23 cellular contexts compared by ENCODE assay signal in the genomic region with DNA sequence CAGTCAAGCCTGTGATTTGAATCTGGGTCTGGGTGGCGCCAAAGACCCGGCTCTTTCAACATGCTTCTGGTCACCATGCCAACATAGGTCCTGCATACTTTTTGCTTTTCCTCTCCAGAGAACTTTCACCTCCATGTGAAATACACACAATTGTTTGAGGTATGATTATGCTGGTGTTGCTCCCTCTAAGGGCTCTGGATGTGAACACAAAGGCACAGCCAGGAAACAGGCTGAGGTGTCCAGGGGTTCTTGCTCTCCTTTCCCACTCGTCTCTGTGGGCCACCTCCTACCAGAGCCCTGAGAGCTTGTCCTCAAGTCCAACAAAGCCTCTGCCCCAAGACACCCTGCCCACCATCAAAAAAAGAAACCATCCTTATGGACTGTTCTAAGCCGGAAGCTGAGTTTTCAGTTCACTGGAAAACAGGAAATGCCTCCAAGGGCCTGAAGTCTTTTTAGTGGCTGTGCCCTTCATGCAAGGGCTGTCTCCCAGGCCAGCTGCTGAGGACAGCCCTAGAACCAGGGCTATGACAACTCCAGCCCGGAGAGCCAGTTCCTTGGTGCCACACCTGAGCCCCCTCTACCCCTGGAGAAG.
A peak's percentile ranks its signal among the peaks of the same experiment; 100 is the strongest.
DNase-seq lines count a peak whose midpoint lies in the region; ATAC-seq and TF ChIP-seq lines count a peak whose summit lies in the region.
"Had no signal": no experiment of that assay in that cellular context is flagged by ENCODE, and none has a peak within 500 bp of the region (broad histone marks: within the 10 kb centered on the region; RNA-seq: fewer than 3 reads in every experiment).

No MANE protein-coding gene starts in this region.

- WGBS in SK-N-SH (ENCODE audit: low lambda C conversion rate) = 68% methylated on average over 5 of the region's 5 CpGs

- H3K36me3 Mint-ChIP-seq in endothelial cell (ENCODE audit: low read depth, unreplicated experiment) (no peaks in the 10 kb centered on the region), neural crest cell (ENCODE audit: low read depth) (no peaks in the 10 kb centered on the region)
- H3K36me3 Mint-ChIP-seq: activated naive CD8-positive, alpha-beta T cell; CD8-positive, alpha-beta memory T cell; type B pancreatic cell had no signal

- no peak for TF ChIP-seq CTCF in SK-N-SH (IDR thresholded peaks at IDR 0.05)
- no peak for TF ChIP-seq CTCF in endothelial cell (IDR thresholded peaks at IDR 0.05; ENCODE audit: unreplicated experiment)
- no peak for TF ChIP-seq CTCF in neural crest cell (conservative IDR thresholded peaks at IDR 0.05)
- no peak for TF ChIP-seq CTCF in omental fat pad (IDR thresholded peaks at IDR 0.05)
- no peak for TF ChIP-seq CTCF in foreskin fibroblast (IDR thresholded peaks at IDR 0.05; ENCODE audit: low read depth, low read length)

- no peak overlapping the region for H3K9ac ChIP-seq in SK-N-SH

- H3K9me2 ChIP-seq in SK-N-SH = no peaks in the 10 kb centered on the region

- TF ChIP-seq RAD21 in SK-N-SH (IDR thresholded peaks at IDR 0.05; ENCODE audit: low read length) = no peak

- CTCF ChIA-PET in SK-N-SH (lab: Yijun Ruan, JAX) = interaction anchor here (1.2 kb wide), 1 partner anchor 24 kb away, joined by 4 read pairs; no protein-coding TSS in a partner anchor

- H3K27ac Mint-ChIP-seq in endothelial cell (ENCODE audit: unreplicated experiment) = peak overlapping the region; percentile 48
- peak overlapping the region; percentile 71 for H3K27ac Mint-ChIP-seq in neural crest cell (ENCODE audit: unreplicated experiment)
- H3K27ac Mint-ChIP-seq: activated naive CD8-positive, alpha-beta T cell; activated T-helper 1 cell treated with anti-CD3 and anti-CD28 coated beads, Interleukin-12 subunit alpha, Interleukin-12 subunit beta, Interleukin-2, Interleukin-4 antibody, amounts not matched to agents 30 ng/mL and 10 ng/mL and 1 ng/mL, durations not matched to agents 14 hours and 24 hours and 36 hours; type B pancreatic cell had no signal

- POLR2A ChIA-PET in SK-N-SH (lab: Yijun Ruan, JAX) = no interaction called here

- ATAC-seq in SK-N-SH treated with all-trans-retinoic acid at 6 μM for 48 hours (no peak), omental fat pad (ENCODE audit: low FRiP score) (no peak)
- ATAC-seq: GM12878, HCT116, K562, left ventricle myocardium superior had no signal

- DNase-seq in SK-N-SH = peak; percentile 14
- DNase-seq in H7 = peak; percentile 5
- DNase-seq in endothelial cell (ENCODE audit: low spot score) = no peak
- DNase-seq in neural crest cell (ENCODE audit: low read depth, low spot score) = no peak
- no peak for DNase-seq in omental fat pad (ENCODE audit: low spot score)
- DNase-seq in foreskin fibroblast = no peak
- DNase-seq in activated gamma-delta T cell treated with Interleukin-2 at 50 U/mL for 16 hours = no peak
- DNase-seq: activated CD4-positive, alpha-beta T cell treated with anti-CD3 and anti-CD28 coated beads for 1 hour; CD8-positive, alpha-beta memory T cell; left ventricle myocardium superior; NCI-H1694 treated with DMSO at 0.1 percent for 48 hours; NCI-H774; SW 1271 had no signal

- H4K20me1 ChIP-seq in SK-N-SH (ENCODE audit: insufficient read depth) = no peaks in the 10 kb centered on the region

- TF ChIP-seq EP300 in SK-N-SH (IDR thresholded peaks at IDR 0.05; ENCODE audit: borderline replicate concordance in 1 of 2, low read depth in 1 of 2, low read length in 1 of 2) = no peak

- no peaks in the 10 kb centered on the region for H3K27me3 ChIP-seq in SK-N-SH (ENCODE audit: insufficient read depth)
- no peaks in the 10 kb centered on the region for H3K27me3 ChIP-seq in H7 (ENCODE audit: control insufficient read depth, insufficient read depth, low read length)
- H3K27me3 ChIP-seq: neutrophil, right atrium auricular region had no signal

- H3K27me3 Mint-ChIP-seq in endothelial cell (ENCODE audit: unreplicated experiment) (peaks cover 8% of the 10 kb centered on the region), neural crest cell (ENCODE audit: low read depth) (no peaks in the 10 kb centered on the region)
- H3K27me3 Mint-ChIP-seq: activated naive CD8-positive, alpha-beta T cell; CD8-positive, alpha-beta memory T cell; type B pancreatic cell had no signal

- H2AFZ ChIP-seq in SK-N-SH (ENCODE audit: low read depth) = no peak overlapping the region

- H3K4me3 ChIP-seq in SK-N-SH (ENCODE audit: low read depth in 2 of 2, low read length in 1 of 2) (no peak overlapping the region), H7 (ENCODE audit: insufficient read depth, low read depth, low read length) (no peak overlapping the region), foreskin fibroblast (ENCODE audit: low read depth in 1 of 2, low read length in 2 of 2) (no peak overlapping the region)
- H3K4me3 ChIP-seq: GM12878, K562, right atrium auricular region had no signal

- H3K79me2 ChIP-seq in SK-N-SH (ENCODE audit: insufficient read depth) = no peaks in the 10 kb centered on the region

- no peak overlapping the region for H3K4me2 ChIP-seq in SK-N-SH

- peaks cover 4% of the 10 kb centered on the region for H3K9me3 Mint-ChIP-seq in endothelial cell (ENCODE audit: unreplicated experiment)
- peaks cover 4% of the 10 kb centered on the region for H3K9me3 Mint-ChIP-seq in neural crest cell
- H3K9me3 Mint-ChIP-seq: activated T-helper 1 cell treated with anti-CD3 and anti-CD28 coated beads, Interleukin-12 subunit alpha, Interleukin-12 subunit beta, Interleukin-2, Interleukin-4 antibody, amounts not matched to agents 30 ng/mL and 10 ng/mL and 1 ng/mL, durations not matched to agents 14 hours and 24 hours and 36 hours; CD8-positive, alpha-beta memory T cell; type B pancreatic cell had no signal

- H3K4me1 Mint-ChIP-seq in endothelial cell (ENCODE audit: unreplicated experiment) (peaks cover 39% of the 10 kb centered on the region), neural crest cell (no peaks in the 10 kb centered on the region)

- H3K4me3 Mint-ChIP-seq in endothelial cell (ENCODE audit: unreplicated experiment) (no peak overlapping the region), neural crest cell (no peak overlapping the region)
- H3K4me3 Mint-ChIP-seq: activated naive CD8-positive, alpha-beta T cell; activated T-helper 1 cell treated with anti-CD3 and anti-CD28 coated beads, Interleukin-12 subunit alpha, Interleukin-12 subunit beta, Interleukin-2, Interleukin-4 antibody, amounts not matched to agents 30 ng/mL and 10 ng/mL and 1 ng/mL, durations not matched to agents 14 hours and 24 hours and 36 hours; CD8-positive, alpha-beta memory T cell; type B pancreatic cell had no signal

- no peak overlapping the region for H3K27ac ChIP-seq in SK-N-SH (ENCODE audit: low read depth in 2 of 2, low read length in 1 of 2)
- H3K27ac ChIP-seq: 22Rv1, neutrophil had no signal

- no peaks in the 10 kb centered on the region for H3K9me3 ChIP-seq in SK-N-SH
- H3K9me3 ChIP-seq: neutrophil, right atrium auricular region had no signal

- H3K36me3 ChIP-seq in SK-N-SH (replicated peaks in 1 of 2; ENCODE audit: control insufficient read depth in 1 of 2, insufficient read depth in 2 of 2, low read length in 1 of 2) (no peaks in the 10 kb centered on the region), H7 (replicated peaks; ENCODE audit: control insufficient read depth, insufficient read depth, low read length) (no peaks in the 10 kb centered on the region)
- H3K36me3 ChIP-seq: neutrophil, right atrium auricular region had no signal

- peaks cover 0 to 7% of the 10 kb centered on the region in 2 experiments; a peak in 1 of 4 replicates for H3K4me1 ChIP-seq in SK-N-SH (ENCODE audit: control insufficient read depth in 1 of 2, insufficient read depth in 2 of 2, low read depth in 1 of 2, low read length in 1 of 2)

- no peaks in the 10 kb centered on the region for H3F3A ChIP-seq in SK-N-SH (replicated peaks; ENCODE audit: insufficient read depth)

TF ChIP-seq in SK-N-SH, 30 proteins besides CTCF, POLR2A, EP300 and RAD21 (continues in another document):
- TF ChIP-seq, protein P1, sequence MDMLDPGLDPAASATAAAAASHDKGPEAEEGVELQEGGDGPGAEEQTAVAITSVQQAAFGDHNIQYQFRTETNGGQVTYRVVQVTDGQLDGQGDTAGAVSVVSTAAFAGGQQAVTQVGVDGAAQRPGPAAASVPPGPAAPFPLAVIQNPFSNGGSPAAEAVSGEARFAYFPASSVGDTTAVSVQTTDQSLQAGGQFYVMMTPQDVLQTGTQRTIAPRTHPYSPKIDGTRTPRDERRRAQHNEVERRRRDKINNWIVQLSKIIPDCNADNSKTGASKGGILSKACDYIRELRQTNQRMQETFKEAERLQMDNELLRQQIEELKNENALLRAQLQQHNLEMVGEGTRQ (IDR thresholded peaks at IDR 0.05; ENCODE audit: borderline replicate concordance, low read depth, low read length) = no peak
- TF ChIP-seq NFIC (IDR thresholded peaks at IDR 0.05; ENCODE audit: borderline replicate concordance) (no peak), ELF1 (IDR thresholded peaks at IDR 0.05) (no peak)

TF ChIP-seq in SK-N-SH treated with all-trans-retinoic acid at 6 μM for 48 hours, 23 proteins besides CTCF, POLR2A, EP300 and RAD21:
- TF ChIP-seq PPARA (CRISPR knock-in tag; IDR thresholded peaks at IDR 0.05; ENCODE audit: borderline replicate concordance) = no peak
- TF ChIP-seq SNAI2 (CRISPR knock-in tag; IDR thresholded peaks at IDR 0.05) = no peak
- no peak for TF ChIP-seq ISL1 (CRISPR knock-in tag; IDR thresholded peaks at IDR 0.05)
- TF ChIP-seq OSR1 (CRISPR knock-in tag; IDR thresholded peaks at IDR 0.05) = no peak
- TF ChIP-seq ZC3H10 (CRISPR knock-in tag; IDR thresholded peaks at IDR 0.05) = no peak
- TF ChIP-seq ZNF565 (CRISPR knock-in tag; conservative IDR thresholded peaks at IDR 0.05; ENCODE audit: low read depth) = no peak

Comparison
In these comparisons a context has a peak if more than half of its experiments do, and no peak if none do; other contexts are left out.
1. DNase-seq: peak in SK-N-SH (single experiment) and H7 (single experiment); none in endothelial cell (single experiment), neural crest cell (single experiment), omental fat pad (single experiment), foreskin fibroblast (0 of 2) and activated gamma-delta T cell treated with Interleukin-2 at 50 U/mL for 16 hours (single experiment).